8 cellular contexts compared by ENCODE assay signal in genomic region chr1:65958561-65959350, GRCh38.
DNase-seq lines count a peak whose midpoint lies in the region; ATAC-seq and TF ChIP-seq lines count a peak whose summit lies in the region.

No MANE protein-coding gene starts in this region.

- TF ChIP-seq CTCF in BJ (IDR thresholded peaks at IDR 0.05; ENCODE audit: insufficient read depth, low read depth, low read length) (peak; percentile 51), GM12874 (IDR thresholded peaks at IDR 0.05; ENCODE audit: insufficient read depth, low read depth, low read length) (peak; percentile 6; the same call in 1 of the 2 replicates), ascending aorta (IDR thresholded peaks at IDR 0.05) (peak; percentile 45 to 78 (median 51)), hepatocyte (IDR thresholded peaks at IDR 0.05; ENCODE audit: poor library complexity) (peak; percentile 72)

- DNase-seq in BJ (ENCODE audit: low read depth) (no peak), NCI-H460 (ENCODE audit: extremely low read depth, low read depth) (peak; percentile 65), ascending aorta (ENCODE audit: low spot score in 2 of 2) (no peak), hepatocyte (ENCODE audit: low spot score) (peak; percentile 59), HuH-7 (ENCODE audit: low spot score) (no peak)

- H3K4me3 ChIP-seq in BJ (ENCODE audit: low read depth, low read length) (no peak overlapping the region), ascending aorta (no peak overlapping the region), hepatocyte (no peak overlapping the region)

- no peaks in the 10 kb centered on the region for H3K36me3 Mint-ChIP-seq in stimulated activated memory B cell treated with anti-CD40 and anti-IgM and Interleukin-4, amounts not matched to agents 10 μg/mL and 1 μg/mL and 100 μg/mL, for 72 hours

- H3K27me3 ChIP-seq in BJ (ENCODE audit: control insufficient read depth, insufficient read depth, low read length) (no peaks in the 10 kb centered on the region), ascending aorta (no peaks in the 10 kb centered on the region), hepatocyte (no peaks in the 10 kb centered on the region)

- H3K4me1 Mint-ChIP-seq in stimulated activated memory B cell treated with anti-CD40 and anti-IgM and Interleukin-4, amounts not matched to agents 10 μg/mL and 1 μg/mL and 100 μg/mL, for 72 hours, result no peaks in the 10 kb centered on the region

- no peaks in the 10 kb centered on the region for H3K4me1 ChIP-seq in ascending aorta
- H3K4me1 ChIP-seq in hepatocyte (ENCODE audit: insufficient read depth), result peaks cover 6% of the 10 kb centered on the region

- H3K9me3 ChIP-seq in ascending aorta, result no peaks in the 10 kb centered on the region
- no peaks in the 10 kb centered on the region for H3K9me3 ChIP-seq in hepatocyte (ENCODE audit: low read depth)

- no peak overlapping the region for H3K27ac ChIP-seq in ascending aorta
- H3K27ac ChIP-seq in hepatocyte, result no peak overlapping the region

- H2AFZ ChIP-seq in hepatocyte, result no peak overlapping the region

- intact Hi-C loops in ascending aorta (cut with DNase I), result loop anchor here (1.0 to 10.0 kb wide), 3 partner anchors 284 to 776 kb away; no protein-coding TSS in a partner anchor

- H3K79me2 ChIP-seq in hepatocyte, result no peaks in the 10 kb centered on the region

- H3K9me2 ChIP-seq in hepatocyte (replicated peaks; ENCODE audit: insufficient read depth), result no peaks in the 10 kb centered on the region

- H3K36me3 ChIP-seq in BJ (ENCODE audit: control insufficient read depth, insufficient read depth, low read length), result no peaks in the 10 kb centered on the region
- H3K36me3 ChIP-seq in ascending aorta, result no peaks in the 10 kb centered on the region
- no peaks in the 10 kb centered on the region for H3K36me3 ChIP-seq in hepatocyte (replicated peaks; ENCODE audit: insufficient read depth, low read depth)

- CTCF ChIA-PET in BJ (lab: Yijun Ruan, JAX), result interaction anchor here (0.6 to 9.5 kb wide), 10 partner anchors 9 to 487 kb away, joined by 3 to 140 read pairs (median 6); no protein-coding TSS in a partner anchor

- POLR2A ChIA-PET in BJ (lab: Charles Lee), result no interaction called here

- WGBS in hepatocyte (ENCODE audit: low lambda C conversion rate, missing lambda C conversion rate), result 64% methylated on average over 12 of the region's 12 CpGs

- no peak overlapping the region for H3K4me3 Mint-ChIP-seq in stimulated activated memory B cell treated with anti-CD40 and anti-IgM and Interleukin-4, amounts not matched to agents 10 μg/mL and 1 μg/mL and 100 μg/mL, for 72 hours

- no peaks in the 10 kb centered on the region for H3K9me3 Mint-ChIP-seq in stimulated activated memory B cell treated with anti-CD40 and anti-IgM and Interleukin-4, amounts not matched to agents 10 μg/mL and 1 μg/mL and 100 μg/mL, for 72 hours

- no peaks in the 10 kb centered on the region for H3K27me3 Mint-ChIP-seq in stimulated activated memory B cell treated with anti-CD40 and anti-IgM and Interleukin-4, amounts not matched to agents 10 μg/mL and 1 μg/mL and 100 μg/mL, for 72 hours

- no peak overlapping the region for H3K4me2 ChIP-seq in hepatocyte

- no peak overlapping the region for H3K27ac Mint-ChIP-seq in stimulated activated memory B cell treated with anti-CD40 and anti-IgM and Interleukin-4, amounts not matched to agents 10 μg/mL and 1 μg/mL and 100 μg/mL, for 72 hours

- peak; percentile 56 for ATAC-seq in HG03103 (IDR thresholded peaks at IDR 0.05; ENCODE audit: low read depth, unreplicated experiment)
- ATAC-seq in stimulated activated memory B cell treated with anti-CD40 and anti-IgM and Interleukin-4, amounts not matched to agents 10 μg/mL and 1 μg/mL and 100 μg/mL, for 72 hours, result peak; percentile 39

- no peaks in the 10 kb centered on the region for H4K20me1 ChIP-seq in hepatocyte (ENCODE audit: insufficient read depth, poor library complexity, severe bottlenecking)

Comparison
In these comparisons a context has a peak if more than half of its experiments do, and no peak if none do; other contexts are left out.
1. DNase-seq: peak in NCI-H460 (single experiment) and hepatocyte (single experiment); none in BJ (single experiment), ascending aorta (0 of 2) and HuH-7 (single experiment).
2. CTCF ChIP-seq: peak in every context shown above with its lines; median percentile 72 in hepatocyte; 51 in BJ; 51 in ascending aorta; 6 in GM12874.